ENCODE assay signal across 12 cellular contexts in genomic region chr15:73940061-73940981, GRCh38. TPM values are rescaled to one million over a fixed set of nuclear protein-coding genes. Genes with fewer than 3 reads are reported as not detected.
A peak's percentile ranks its signal among the peaks of the same experiment; 100 is the strongest.
DNase-seq lines count a peak whose midpoint lies in the region; ATAC-seq and TF ChIP-seq lines count a peak whose summit lies in the region.
"Had no signal": no experiment of that assay in that cellular context is flagged by ENCODE, and none has a peak within 500 bp of the region (broad histone marks: within the 10 kb centered on the region; RNA-seq: fewer than 3 reads in every experiment).

No MANE protein-coding gene starts in this region.

- no peak for ATAC-seq in RWPE2 (ENCODE audit: low read depth)
- ATAC-seq in HG02973 (IDR thresholded peaks at IDR 0.05; ENCODE audit: unreplicated experiment) = no peak
- no peak for ATAC-seq in naive thymus-derived CD8-positive, alpha-beta T cell

- no peak for TF ChIP-seq CTCF in BE2C (IDR thresholded peaks at IDR 0.05; ENCODE audit: low read depth, low read length)
- no peak for TF ChIP-seq CTCF in RWPE2 (IDR thresholded peaks at IDR 0.05; ENCODE audit: poor library complexity, severe bottlenecking)
- TF ChIP-seq CTCF in fibroblast of mammary gland (conservative IDR thresholded peaks at IDR 0.05; ENCODE audit: control insufficient read depth, insufficient read depth, low read depth, low read length) = no peak
- TF ChIP-seq CTCF in parathyroid adenoma (IDR thresholded peaks at IDR 0.05) = no peak

- peaks cover 12 to 25% (median 18%) of the 10 kb centered on the region in 4 donors for H3K4me1 Mint-ChIP-seq in naive thymus-derived CD8-positive, alpha-beta T cell

- peaks cover 6% of the 10 kb centered on the region for H3K79me2 ChIP-seq in parathyroid adenoma

- H3K4me3 ChIP-seq in BE2C (ENCODE audit: low read depth, low read length) = no peak overlapping the region
- no peak overlapping the region for H3K4me3 ChIP-seq in RWPE2 (ENCODE audit: severe bottlenecking)
- H3K4me3 ChIP-seq in fibroblast of mammary gland (ENCODE audit: control insufficient read depth, low read depth, low read length) = no peak overlapping the region
- no peak overlapping the region for H3K4me3 ChIP-seq in parathyroid adenoma (ENCODE audit: low read depth, low read length)
- H3K4me3 ChIP-seq: BLaER1 had no signal

- H3K27ac ChIP-seq in RWPE2 (ENCODE audit: poor library complexity, severe bottlenecking) (peak overlapping the region; percentile 75), parathyroid adenoma (peak overlapping the region; percentile 69)

- peak; percentile 30 for DNase-seq in BE2C
- no peak for DNase-seq in RWPE2 (ENCODE audit: low spot score)
- peak; percentile 48 for DNase-seq in fibroblast of mammary gland (ENCODE audit: low read depth)
- no peak for DNase-seq in CD1c-positive myeloid dendritic cell (ENCODE audit: extremely low spot score)
- DNase-seq in naive thymus-derived CD8-positive, alpha-beta T cell = no peak
- no peak for DNase-seq in Kasumi-1 (lab: John Stamatoyannopoulos, UW)
- DNase-seq: activated B cell treated with CpG ODN at 0.5 μM for 24 hours, NCI-H1092 had no signal

- H3K4me1 ChIP-seq in BE2C (peaks cover 42% of the 10 kb centered on the region), RWPE2 (ENCODE audit: insufficient read depth, poor library complexity, severe bottlenecking) (peaks cover 29% of the 10 kb centered on the region), parathyroid adenoma (peaks cover 38% of the 10 kb centered on the region)

- H3K27ac Mint-ChIP-seq in naive thymus-derived CD8-positive, alpha-beta T cell = peak overlapping the region in 5 of 10 donors; percentile 22 to 63 (median 56)
- H3K27ac Mint-ChIP-seq: activated B cell treated with CpG ODN at 0.5 μM for 24 hours; activated T-helper 1 cell treated with anti-CD3 and anti-CD28 coated beads, Interleukin-12 subunit alpha, Interleukin-12 subunit beta, Interleukin-2, Interleukin-4 antibody, amounts not matched to agents 30 ng/mL and 10 ng/mL and 1 ng/mL, durations not matched to agents 14 hours and 24 hours and 36 hours had no signal

- peak overlapping the region; percentile 43 for H3K4me2 ChIP-seq in parathyroid adenoma (ENCODE audit: low read length)
- H3K4me2 ChIP-seq: BLaER1 had no signal

- H3K27me3 ChIP-seq in BE2C = no peaks in the 10 kb centered on the region
- H3K27me3 ChIP-seq in RWPE2 (ENCODE audit: insufficient read depth, poor library complexity, severe bottlenecking) = no peaks in the 10 kb centered on the region
- H3K27me3 ChIP-seq in parathyroid adenoma (ENCODE audit: control insufficient read depth, insufficient read depth, low read length) = no peaks in the 10 kb centered on the region
- H3K27me3 ChIP-seq: BLaER1 had no signal

- H3K9me3 Mint-ChIP-seq in naive thymus-derived CD8-positive, alpha-beta T cell = no peaks in the 10 kb centered on the region
- H3K9me3 Mint-ChIP-seq: activated B cell treated with CpG ODN at 0.5 μM for 24 hours; activated T-helper 1 cell treated with anti-CD3 and anti-CD28 coated beads, Interleukin-12 subunit alpha, Interleukin-12 subunit beta, Interleukin-2, Interleukin-4 antibody, amounts not matched to agents 30 ng/mL and 10 ng/mL and 1 ng/mL, durations not matched to agents 14 hours and 24 hours and 36 hours had no signal

- H3K4me3 Mint-ChIP-seq in naive thymus-derived CD8-positive, alpha-beta T cell = no peak overlapping the region
- H3K4me3 Mint-ChIP-seq: activated B cell treated with CpG ODN at 0.5 μM for 24 hours; activated T-helper 1 cell treated with anti-CD3 and anti-CD28 coated beads, Interleukin-12 subunit alpha, Interleukin-12 subunit beta, Interleukin-2, Interleukin-4 antibody, amounts not matched to agents 30 ng/mL and 10 ng/mL and 1 ng/mL, durations not matched to agents 14 hours and 24 hours and 36 hours had no signal

- no peak overlapping the region for H2AFZ ChIP-seq in parathyroid adenoma

- H3K36me3 Mint-ChIP-seq in naive thymus-derived CD8-positive, alpha-beta T cell = no peaks in the 10 kb centered on the region

- POLR2A ChIA-PET in naive thymus-derived CD8-positive, alpha-beta T cell (lab: Charles Lee) = no interaction called here

- H3K27me3 Mint-ChIP-seq in naive thymus-derived CD8-positive, alpha-beta T cell = peaks cover 0 to 2% (median 0%) of the 10 kb centered on the region in 5 donors

- no peak overlapping the region for H3K9ac ChIP-seq in parathyroid adenoma
- H3K9ac ChIP-seq: BLaER1 had no signal

- H3K9me3 ChIP-seq in BE2C (no peaks in the 10 kb centered on the region), RWPE2 (ENCODE audit: severe bottlenecking) (no peaks in the 10 kb centered on the region), parathyroid adenoma (ENCODE audit: control insufficient read depth, low read length) (no peaks in the 10 kb centered on the region)
- H3K9me3 ChIP-seq: BLaER1 had no signal

- H3K36me3 ChIP-seq in BE2C (no peaks in the 10 kb centered on the region), RWPE2 (ENCODE audit: low read depth) (no peaks in the 10 kb centered on the region), parathyroid adenoma (ENCODE audit: control insufficient read depth, insufficient read depth, low read length) (no peaks in the 10 kb centered on the region)
- H3K36me3 ChIP-seq: BLaER1 had no signal

RNA-seq across cellular contexts. Expression of gene LOXL1, which starts 14.1 kb away (rescaled TPM):
- polyA plus RNA-seq in BE2C (2012; ENCODE audit: insufficient read depth, insufficient read length, low read depth) = 42.5 TPM
- 1 to 10 TPM in 1 of 2 experiments, under 1 TPM in 1; 0.80 to 1.9 TPM for total RNA-seq in naive thymus-derived CD8-positive, alpha-beta T cell
- polyA plus RNA-seq in naive thymus-derived CD8-positive, alpha-beta T cell = 1 to 10 TPM; 1.2 to 2.0 (median 1.3) TPM

RNA-seq across cellular contexts. Expression of gene STOML1, which starts 51.8 kb away (rescaled TPM):
- polyA plus RNA-seq in BE2C (2012; ENCODE audit: insufficient read depth, insufficient read length, low read depth) = 41.5 TPM
- 10 to 100 TPM; 10.4 to 10.8 TPM for total RNA-seq in naive thymus-derived CD8-positive, alpha-beta T cell
- polyA plus RNA-seq in naive thymus-derived CD8-positive, alpha-beta T cell = 10 to 100 TPM in 2 of 3 donors, 1 to 10 TPM in 1; 9.6 to 15.6 (median 12.6) TPM

RNA-seq across cellular contexts. Expression of gene PML, which starts 54.2 kb away (rescaled TPM):
- 54.6 TPM for polyA plus RNA-seq in BE2C (2012; ENCODE audit: insufficient read depth, insufficient read length, low read depth)
- 10 to 100 TPM; 53.1 to 57.9 TPM for total RNA-seq in naive thymus-derived CD8-positive, alpha-beta T cell
- 10 to 100 TPM; 12.2 to 26.9 (median 19.7) TPM for polyA plus RNA-seq in naive thymus-derived CD8-positive, alpha-beta T cell

Comparison
In these comparisons a context has a peak if more than half of its experiments do, and no peak if none do; other contexts are left out.
1. DNase-seq: peak in BE2C (single experiment) and fibroblast of mammary gland (single experiment); none in RWPE2 (single experiment), CD1c-positive myeloid dendritic cell (single experiment), naive thymus-derived CD8-positive, alpha-beta T cell (0 of 10) and Kasumi-1 (0 of 2).